In genomic region chr17:18626152-18626870, GRCh38 we compare ENCODE assay signal across 1 cellular context.
TF ChIP-seq lines count a peak whose summit lies in the region.

No MANE protein-coding gene starts in this region.

TF ChIP-seq in endothelial cell of umbilical vein, 7 proteins besides CTCF, POLR2A, EP300 and RAD21:
- TF ChIP-seq JUN (IDR thresholded peaks at IDR 0.05; ENCODE audit: borderline replicate concordance, insufficient read depth, insufficient read length, low read depth) (no peak), EZH2 (IDR thresholded peaks at IDR 0.05; ENCODE audit: borderline replicate concordance, low read depth, low read length, severe bottlenecking) (no peak), FOS (IDR thresholded peaks at IDR 0.05; ENCODE audit: borderline replicate concordance, insufficient read depth, low read length) (no peak), MAX (IDR thresholded peaks at IDR 0.05; ENCODE audit: insufficient read depth, insufficient read length) (no peak), GATA2 (IDR thresholded peaks at IDR 0.05; ENCODE audit: insufficient read depth, insufficient read length, low read depth, low read length) (no peak), MYC (IDR thresholded peaks at IDR 0.05; ENCODE audit: low read depth, low read length) (no peak), POLR2AphosphoS5 (IDR thresholded peaks at IDR 0.05; ENCODE audit: insufficient read depth, low read depth, low read length) (no peak)
